Comparison of ENCODE assay signal across 17 cellular contexts in the genomic region with DNA sequence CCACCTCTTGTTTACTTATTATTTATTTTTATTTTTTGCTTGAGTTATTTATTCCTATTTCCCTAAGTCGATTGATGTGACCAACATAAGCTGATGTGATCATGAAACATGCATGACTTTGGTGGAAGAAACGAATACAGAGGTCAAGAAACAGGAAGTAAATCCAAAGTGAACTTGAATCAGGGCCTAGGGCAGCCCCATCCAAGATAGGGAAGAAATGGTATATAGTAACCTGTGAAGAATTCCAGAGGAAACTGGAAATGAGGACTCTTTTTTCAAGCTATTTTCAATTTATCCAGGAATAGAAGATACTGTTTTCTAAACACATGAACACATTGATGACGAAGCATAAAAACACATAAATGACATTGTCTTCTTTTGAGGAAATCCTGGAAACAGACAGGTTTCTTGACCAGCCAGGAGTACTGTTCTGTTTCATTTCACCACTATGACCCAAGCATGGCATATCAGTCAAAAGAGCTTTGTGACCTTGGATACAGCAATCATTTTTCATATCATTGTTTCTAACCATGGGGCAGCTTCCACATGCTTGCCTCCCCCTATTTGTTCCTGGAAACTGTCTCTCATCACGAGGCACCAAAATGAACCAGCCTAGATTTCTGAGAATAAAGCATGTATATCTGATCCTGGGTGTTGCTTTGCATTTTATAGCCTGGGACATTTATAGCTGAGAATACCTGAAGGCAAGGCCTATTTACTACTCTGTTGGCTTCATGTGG. TPM values are rescaled to one million over a fixed set of nuclear protein-coding genes. Genes with fewer than 3 reads are reported as not detected.
DNase-seq lines count a peak whose midpoint lies in the region; ATAC-seq, FAIRE-seq and TF ChIP-seq lines count a peak whose summit lies in the region.
"Had no signal": no experiment of that assay in that cellular context is flagged by ENCODE, and none has a peak within 500 bp of the region (broad histone marks: within the 10 kb centered on the region; RNA-seq: fewer than 3 reads in every experiment).

No MANE protein-coding gene starts in this region.

- H3K9me3 ChIP-seq in A549 (no peaks in the 10 kb centered on the region), K562 (replicated peaks; ENCODE audit: control insufficient read depth, insufficient read depth, low read depth, low read length) (no peaks in the 10 kb centered on the region)
- H3K9me3 ChIP-seq: BLaER1 treated with 17β-estradiol and CSF1 and Interleukin-3, amounts not matched to agents 10 nM and 100 nM; Peyer's patch had no signal

- ATAC-seq in A549 (no peak), K562 (no peak; the same call in 2 of the 3 replicates), GM18870 (IDR thresholded peaks at IDR 0.05; ENCODE audit: unreplicated experiment) (no peak)

- no peak overlapping the region for H3K4me3 ChIP-seq in A549
- no peak overlapping the region for H3K4me3 ChIP-seq in K562
- H3K4me3 ChIP-seq: BLaER1 treated with 17β-estradiol and CSF1 and Interleukin-3, amounts not matched to agents 10 nM and 100 nM; Peyer's patch had no signal

- no peaks in the 10 kb centered on the region for H4K20me1 ChIP-seq in K562 (replicated peaks; ENCODE audit: control insufficient read depth, insufficient read depth, low read length)
- H4K20me1 ChIP-seq: BLaER1 treated with 17β-estradiol and CSF1 and Interleukin-3, amounts not matched to agents 10 nM and 100 nM had no signal

- TF ChIP-seq RAD21 in A549 (conservative IDR thresholded peaks at IDR 0.05 in 1 of 2, IDR thresholded peaks at IDR 0.05 in 1 of 2) (no peak), K562 (CRISPR knock-in tag; conservative IDR thresholded peaks at IDR 0.05 in 1 of 2, IDR thresholded peaks at IDR 0.05 in 1 of 2) (no peak)

- no peak for DNase-seq in A549 (ENCODE audit: low read depth in 1 of 2, low spot score in 1 of 2)
- peak in 65 of 76 experiments; percentile 4 to 89 (median 55) for DNase-seq in HUDEP-2 (lab: John Stamatoyannopoulos, UW; ENCODE audit: unreplicated experiment in 76 of 76)
- DNase-seq in K562 (ENCODE audit: extremely low read depth in 1 of 4, low spot score in 3 of 4): peak in 2 of 4 experiments; percentile 21 to 42
- no peak for DNase-seq in NCI-H2107 (lab: John Stamatoyannopoulos, UW)
- DNase-seq in cerebellar cortex (ENCODE audit: low spot score): no peak
- DNase-seq: DMS 273 treated with DMSO at 0.1 percent for 48 hours, HFFc6, Kasumi-1, NCI-H1105 treated with DMSO at 0.1 percent for 48 hours, NCI-H187 treated with DMSO at 0.1 percent for 48 hours, NCI-H2171 treated with DMSO at 0.1 percent for 48 hours, NCI-H510A treated with DMSO at 0.1 percent for 48 hours, Peyer's patch, SHP77 treated with DMSO at 0.1 percent for 48 hours had no signal

- H3K4me2 ChIP-seq in A549: no peak overlapping the region
- no peak overlapping the region for H3K4me2 ChIP-seq in K562 (ENCODE audit: insufficient read depth, low read length)

- H3K9ac ChIP-seq in K562 (ENCODE audit: insufficient read depth in 1 of 2, low read depth in 2 of 2, low read length in 2 of 2): no peak overlapping the region
- H3K9ac ChIP-seq: BLaER1 treated with 17β-estradiol and CSF1 and Interleukin-3, amounts not matched to agents 10 nM and 100 nM had no signal

- H3K36me3 Mint-ChIP-seq in nephron (ENCODE audit: low read depth): no peaks in the 10 kb centered on the region

- H3K36me3 ChIP-seq in K562 (ENCODE audit: control insufficient read depth, insufficient read depth, low read length): no peaks in the 10 kb centered on the region
- H3K36me3 ChIP-seq: BLaER1 treated with 17β-estradiol and CSF1 and Interleukin-3, amounts not matched to agents 10 nM and 100 nM; Peyer's patch had no signal

- peak overlapping the region; percentile 69 for H2AFZ ChIP-seq in K562 (ENCODE audit: low read depth, low read length)

- H3K27ac ChIP-seq in A549 (no peak overlapping the region), K562 (ENCODE audit: extremely low read depth, low read depth, low read length) (no peak overlapping the region)

- no peaks in the 10 kb centered on the region for H3K27me3 ChIP-seq in K562 (ENCODE audit: control insufficient read depth in 2 of 2, insufficient read depth in 2 of 2, low read length in 2 of 2)
- H3K27me3 ChIP-seq: BLaER1 treated with 17β-estradiol and CSF1 and Interleukin-3, amounts not matched to agents 10 nM and 100 nM; Peyer's patch had no signal

- in situ Hi-C loops in K562 (cut with MboI): no loop called here

- TF ChIP-seq CTCF in A549 (IDR thresholded peaks at IDR 0.05) (no peak), K562 (IDR thresholded peaks at IDR 0.05 in 2 of 3, conservative IDR thresholded peaks at IDR 0.05 in 1 of 3; ENCODE audit: insufficient read depth in 2 of 3, low read depth in 1 of 3, low read length in 3 of 3) (no peak), nephron (IDR thresholded peaks at IDR 0.05; ENCODE audit: unreplicated experiment in 3 of 3) (no peak)

- peaks cover 28% of the 10 kb centered on the region for H3K4me1 Mint-ChIP-seq in nephron

- CTCF ChIA-PET in A549 (lab: Yijun Ruan, JAX) (interaction anchor here (1.0 to 1.9 kb wide), 4 partner anchors 8 to 274 kb away, joined by 3 to 5 read pairs (median 3); no protein-coding TSS in a partner anchor), K562 (lab: Yijun Ruan, JAX; ENCODE audit: low intra/inter-chr PET ratio) (no interaction called here)

- H3K9me3 Mint-ChIP-seq in nephron: no peaks in the 10 kb centered on the region
- H3K9me3 Mint-ChIP-seq: HFFc6 had no signal

- TF ChIP-seq POLR2A in A549 (IDR thresholded peaks at IDR 0.05; ENCODE audit: low read length) (no peak), K562 (conservative IDR thresholded peaks at IDR 0.05) (no peak)

- H3K4me1 ChIP-seq in A549 (no peaks in the 10 kb centered on the region), K562 (replicated peaks in 1 of 2; ENCODE audit: control insufficient read depth in 2 of 2, insufficient read depth in 2 of 2, low read length in 2 of 2) (peaks cover 0 to 22% of the 10 kb centered on the region in 2 experiments; a peak in 3 of 5 replicates)
- H3K4me1 ChIP-seq: Peyer's patch had no signal

- H3K27ac Mint-ChIP-seq in nephron: peak overlapping the region in 2 of 3 experiments; percentile 40 to 53
- H3K27ac Mint-ChIP-seq: HFFc6 had no signal

- no peaks in the 10 kb centered on the region for H3K27me3 Mint-ChIP-seq in nephron (ENCODE audit: low read depth)

- intact Hi-C loops in K562 (cut with micrococcal nuclease): no loop called here

- no peak for TF ChIP-seq EP300 in A549 (IDR thresholded peaks at IDR 0.05)
- TF ChIP-seq EP300 in K562 (IDR thresholded peaks at IDR 0.05; ENCODE audit: low read length): peak; percentile 68

- no peaks in the 10 kb centered on the region for H3K79me2 ChIP-seq in K562 (ENCODE audit: control insufficient read depth, insufficient read depth, low read length)

- BruUV-seq in K562 (replicated peaks; lab: Mats Ljungman, UMichigan): no TSS peak

- FAIRE-seq in A549 (lab: Jason Lieb, UNC): no peak
- peak; percentile 63 for FAIRE-seq in K562 (lab: Jason Lieb, UNC)

- no peaks in the 10 kb centered on the region for H3K9me1 ChIP-seq in K562 (ENCODE audit: control insufficient read depth, insufficient read depth, low read length)

- no peak overlapping the region for H3K4me3 Mint-ChIP-seq in nephron
- H3K4me3 Mint-ChIP-seq: HFFc6 had no signal

- 60% methylated on average over 4 of the region's 4 CpGs for WGBS in A549 (ENCODE audit: missing lambda C conversion rate)
- WGBS in K562 (ENCODE audit: insufficient coverage, low coverage, missing lambda C conversion rate): 18% methylated on average over 4 of the region's 4 CpGs

- POLR2A ChIA-PET in A549 (lab: Yijun Ruan, JAX) (no interaction called here), K562 (lab: Yijun Ruan, JAX) (interaction anchor here (0.6 to 1.7 kb wide), 3 partner anchors 9 to 183 kb away, joined by 3 read pairs; a partner anchor contains a TSS)

TF ChIP-seq in K562, 482 proteins besides CTCF, POLR2A, EP300 and RAD21 (continues in another document):
- TF ChIP-seq DDX20 (tag; IDR thresholded peaks at IDR 0.05; ENCODE audit: low read depth) (no peak), MXI1 (IDR thresholded peaks at IDR 0.05; ENCODE audit: low read depth, low read length) (no peak)

RNA-seq across cellular contexts. Expression of a gene that starts 9.1 kb away (rescaled TPM):
- 55.7 and 71.0 TPM in 2 replicates for polyA plus RNA-seq in A549 (2011; rRNA removed)
- 12.3 and 13.7 TPM in 2 replicates for polyA plus RNA-seq in A549 (2012; cell fraction: cytosol; rRNA removed)
- polyA plus RNA-seq in A549 (2012; cell fraction: nucleus; rRNA removed): 10.3 and 14.2 TPM in 2 replicates
- 17.7 to 19.5 TPM (median 17.9 TPM) in 3 replicates for polyA plus RNA-seq in A549 (2017; fragmentation: RNase III; extraction: RNeasy Plus Mini Kit Qiagen cat#74134 plus additional on column Dnase treatment)
- 67.1 and 80.2 TPM in 2 replicates for polyA minus RNA-seq in A549 (2011; rRNA and poly(A)+ RNA removed)
- total RNA-seq in K562 (2011; cell fraction: chromatin; rRNA removed; ENCODE audit: low replicate concordance): 59.6 and 95.0 TPM in 2 replicates
- total RNA-seq in K562 (2011; cell fraction: nucleolus; rRNA removed): 20.0 and 25.8 TPM in 2 replicates
- 38.7 and 54.7 TPM in 2 replicates for total RNA-seq in K562 (2011; cell fraction: nucleoplasm; rRNA removed)
- 12.1 and 12.2 TPM in 2 replicates for total RNA-seq in K562 (2014; rRNA removed)
- total RNA-seq in K562 (2014; rRNA removed; fragmentation: Illumina TruSeq; extraction: Trizol): 27.0 and 27.1 TPM in 2 replicates
- total RNA-seq in K562 (2015; rRNA removed; fragmentation: Illumina TruSeq; extraction: Trizol): 21.5 and 22.9 TPM in 2 replicates
- 28.6 and 29.7 TPM in 2 replicates for total RNA-seq in K562 (2021)
- polyA plus RNA-seq in K562 (2011; rRNA removed): 15.4 and 25.4 TPM in 2 replicates
- polyA plus RNA-seq in K562 (2011; cell fraction: cytosol; rRNA removed): 7.2 and 9.5 TPM in 2 replicates
- polyA plus RNA-seq in K562 (2011; cell fraction: nucleus; rRNA removed): 7.9 and 10.6 TPM in 2 replicates
- polyA plus RNA-seq in K562 (2012): 4.2 and 6.3 TPM in 2 replicates
- polyA plus RNA-seq in K562 (2014; fragmentation: Illumina TruSeq; extraction: Trizol): 10.3 and 12.8 TPM in 2 replicates
- polyA plus RNA-seq in K562 (2014; fragmentation: Nextera tagmentation; extraction: Ambion mirVana): 10 to 100 TPM; 29.4 to 63.3 TPM
- 8.9 and 12.6 TPM in 2 replicates for polyA plus RNA-seq in K562 (2014; rRNA removed)
- polyA minus RNA-seq in K562 (2011; rRNA and poly(A)+ RNA removed): 84.0 and 84.7 TPM in 2 replicates
- 17.6 and 25.5 TPM in 2 replicates for polyA minus RNA-seq in K562 (2011; cell fraction: cytosol; rRNA and poly(A)+ RNA removed)
- 28.4 and 38.2 TPM in 2 replicates for polyA minus RNA-seq in K562 (2011; cell fraction: nucleus; rRNA and poly(A)+ RNA removed)

Comparison
In these comparisons a context has a peak if more than half of its experiments do, and no peak if none do; other contexts are left out.
1. DNase-seq: peak in HUDEP-2 (65 of 76); none in A549 (0 of 2), NCI-H2107 (single experiment) and cerebellar cortex (single experiment).